ENCODE assay signal across 9 cellular contexts in the genomic region with DNA sequence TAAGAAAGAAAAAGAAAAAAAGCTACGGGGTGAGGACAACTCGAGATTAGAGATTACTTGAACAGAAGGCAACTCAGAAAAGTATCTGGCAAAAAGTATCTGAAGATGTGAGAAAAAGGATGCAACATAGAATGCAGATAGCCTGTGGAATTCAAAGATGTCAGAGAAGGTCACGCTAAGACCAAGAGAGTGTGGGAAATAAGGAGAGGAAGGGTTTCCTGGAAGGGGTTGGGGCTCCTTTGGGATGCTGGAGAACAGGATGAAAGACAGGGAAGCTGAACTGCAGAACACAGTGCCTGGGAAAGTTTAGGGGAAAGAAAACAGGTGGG. TPM values are rescaled to one million over a fixed set of nuclear protein-coding genes. Genes with fewer than 3 reads are reported as not detected.
DNase-seq lines count a peak whose midpoint lies in the region; ATAC-seq and TF ChIP-seq lines count a peak whose summit lies in the region.
"Had no signal": no experiment of that assay in that cellular context is flagged by ENCODE, and none has a peak within 500 bp of the region (broad histone marks: within the 10 kb centered on the region; RNA-seq: fewer than 3 reads in every experiment).

No MANE protein-coding gene starts in this region.

- peaks cover 3% of the 10 kb centered on the region for H3K4me1 ChIP-seq in KMS-11 (ENCODE audit: low read depth, poor library complexity, severe bottlenecking)
- H3K4me1 ChIP-seq in endocrine pancreas (ENCODE audit: control insufficient read depth, insufficient read depth, low read length), result no peaks in the 10 kb centered on the region

- H3K9ac ChIP-seq in KMS-11 (peak overlapping the region; percentile 42; the same call in 1 of the 2 replicates), endocrine pancreas (ENCODE audit: control insufficient read depth, insufficient read depth, low read length) (no peak overlapping the region)

- peaks cover 4 to 5% of the 10 kb centered on the region in 2 donors for H3K4me1 Mint-ChIP-seq in natural killer cell treated with Interleukin-12 subunit alpha and Interleukin-12 subunit beta and Interleukin-15 and Interleukin-18, amount 100 ng/mL, for 72 hours (ENCODE audit: low read depth in 2 of 2)

- H3K27me3 Mint-ChIP-seq in natural killer cell treated with Interleukin-12 subunit alpha and Interleukin-12 subunit beta and Interleukin-15 and Interleukin-18, amount 100 ng/mL, for 72 hours, result peaks cover 18 to 19% of the 10 kb centered on the region in 2 donors

- peak overlapping the region; percentile 61 for H3K4me3 ChIP-seq in AG04449 (ENCODE audit: low read depth, low read length)
- H3K4me3 ChIP-seq in KMS-11 (IDR thresholded peaks at IDR 0.05; ENCODE audit: insufficient read depth, low read depth, low read length), result no peak overlapping the region
- H3K4me3 ChIP-seq in endocrine pancreas (ENCODE audit: control insufficient read depth, insufficient read depth, low read length), result peak overlapping the region; percentile 61

- no peak for TF ChIP-seq CTCF in AG04449 (IDR thresholded peaks at IDR 0.05; ENCODE audit: insufficient read depth, low read length, missing control alignments)
- TF ChIP-seq CTCF in KMS-11 (conservative IDR thresholded peaks at IDR 0.05; ENCODE audit: low read depth, low read length), result no peak

- H4K20me1 ChIP-seq in KMS-11 (ENCODE audit: insufficient read depth), result no peaks in the 10 kb centered on the region

- H2AFZ ChIP-seq in KMS-11 (ENCODE audit: low read depth), result peak overlapping the region; percentile 57; the same call in 1 of the 2 replicates

- H3K79me2 ChIP-seq in KMS-11 (ENCODE audit: insufficient read depth, low read depth), result no peaks in the 10 kb centered on the region

- H3K27me3 ChIP-seq in KMS-11 (ENCODE audit: insufficient read depth, low read depth) (no peaks in the 10 kb centered on the region), endocrine pancreas (ENCODE audit: control insufficient read depth, insufficient read depth, low read length) (peaks cover 3% of the 10 kb centered on the region)

- H3K36me3 Mint-ChIP-seq in natural killer cell treated with Interleukin-12 subunit alpha and Interleukin-12 subunit beta and Interleukin-15 and Interleukin-18, amount 100 ng/mL, for 72 hours, result peaks cover 6% of the 10 kb centered on the region

- H3K9me3 Mint-ChIP-seq in natural killer cell treated with Interleukin-12 subunit alpha and Interleukin-12 subunit beta and Interleukin-15 and Interleukin-18, amount 100 ng/mL, for 72 hours, result peaks cover 9% of the 10 kb centered on the region

- CTCF ChIA-PET in AG04449 (lab: Yijun Ruan, JAX), result interaction anchor here (0.8 to 2.8 kb wide), 13 partner anchors 12 to 297 kb away, joined by 3 to 22 read pairs (median 4); no protein-coding TSS in a partner anchor

- H3K9me3 ChIP-seq in endocrine pancreas (ENCODE audit: control insufficient read depth, low read length), result no peaks in the 10 kb centered on the region

- no peaks in the 10 kb centered on the region for H3K36me3 ChIP-seq in KMS-11 (ENCODE audit: insufficient read depth)
- no peaks in the 10 kb centered on the region for H3K36me3 ChIP-seq in endocrine pancreas (ENCODE audit: control insufficient read depth, insufficient read depth, low read length)

- POLR2A ChIA-PET in AG04449 (lab: Yijun Ruan, JAX), result no interaction called here

- no peak overlapping the region for H3K27ac Mint-ChIP-seq in natural killer cell treated with Interleukin-12 subunit alpha and Interleukin-12 subunit beta and Interleukin-15 and Interleukin-18, amount 100 ng/mL, for 72 hours

- no peak for ATAC-seq in natural killer cell treated with Interleukin-12 subunit alpha and Interleukin-12 subunit beta and Interleukin-15 and Interleukin-18, amount 100 ng/mL, for 72 hours
- ATAC-seq in GM19395 (IDR thresholded peaks at IDR 0.05; ENCODE audit: unreplicated experiment), result no peak

- H3K4me2 ChIP-seq in KMS-11, result peak overlapping the region; percentile 73

- no peak for DNase-seq in AG04449 (ENCODE audit: low read depth, low spot score)
- DNase-seq in natural killer cell treated with Interleukin-12 subunit alpha and Interleukin-12 subunit beta and Interleukin-15 and Interleukin-18, amount 100 ng/mL, for 72 hours (ENCODE audit: low spot score), result no peak
- no peak for DNase-seq in middle frontal gyrus (ENCODE audit: extremely low spot score, low spot score)
- no peak for DNase-seq in Ammon's horn (ENCODE audit: low spot score)
- DNase-seq in NCI-H345 treated with DMSO at 0.1 percent for 48 hours (lab: John Stamatoyannopoulos, UW; ENCODE audit: unreplicated experiment), result no peak

- no peak overlapping the region for H3K27ac ChIP-seq in KMS-11

- H3K4me3 Mint-ChIP-seq in natural killer cell treated with Interleukin-12 subunit alpha and Interleukin-12 subunit beta and Interleukin-15 and Interleukin-18, amount 100 ng/mL, for 72 hours, result peak overlapping the region; percentile 46

RNA-seq across cellular contexts. Expression of gene GUCY1A2, which starts 1.2 kb away (rescaled TPM):
- not detected for total RNA-seq in natural killer cell treated with Interleukin-12 subunit alpha and Interleukin-12 subunit beta and Interleukin-15 and Interleukin-18, amount 100 ng/mL, for 72 hours
- total RNA-seq: T-helper 1 cell treated with Interleukin-12 subunit alpha and Interleukin-12 subunit beta and Interleukin-4 antibody, amounts not matched to agents 30 ng/mL and 1 ng/mL, for 36 hours had no signal
